13 cellular contexts compared by ENCODE assay signal in genomic region chr7:50393076-50393475, GRCh38. TPM values are rescaled to one million over a fixed set of nuclear protein-coding genes. Genes with fewer than 3 reads are reported as not detected.
A peak's percentile ranks its signal among the peaks of the same experiment; 100 is the strongest.
DNase-seq lines count a peak whose midpoint lies in the region; ATAC-seq and TF ChIP-seq lines count a peak whose summit lies in the region.
"Had no signal": no experiment of that assay in that cellular context is flagged by ENCODE, and none has a peak within 500 bp of the region (broad histone marks: within the 10 kb centered on the region; RNA-seq: fewer than 3 reads in every experiment).

No MANE protein-coding gene starts in this region.

- CTCF ChIA-PET in T-cell (lab: Charles Lee) (no interaction called here), Calu3 (lab: Charles Lee) (no interaction called here)

- no peak for TF ChIP-seq CTCF in Calu3 (IDR thresholded peaks at IDR 0.05; ENCODE audit: unreplicated experiment)

- intact Hi-C loops in Calu3 (cut with micrococcal nuclease; ENCODE audit: unreplicated experiment) = no loop called here

- DNase-seq in T-cell (peak in 1 of 34 experiments; percentile 27), erythroblast (lab: John Stamatoyannopoulos, UW) (peak; percentile 50 to 55), Calu3 (no peak), SHP77 (lab: John Stamatoyannopoulos, UW) (no peak)
- DNase-seq in activated CD8-positive, alpha-beta memory T cell treated with anti-CD3 and anti-CD28 coated beads, Interleukin-2, amount 50 U/mL, for 48 hours = peak; percentile 71
- DNase-seq: Caco-2, dorsolateral prefrontal cortex, gastrocnemius medialis, NCI-H2171 treated with DMSO at 0.1 percent for 48 hours, nephron progenitor cell, PC-9 had no signal

- ATAC-seq in T-cell (replicated peaks in 1 of 4) = peak in 3 of 4 experiments; percentile 39 to 46 (median 45)
- ATAC-seq in stimulated activated memory B cell treated with anti-CD40 and anti-IgM and Interleukin-4, amounts not matched to agents 10 μg/mL and 1 μg/mL and 100 μg/mL, for 72 hours = peak; percentile 37
- no peak for ATAC-seq in GM21825 (IDR thresholded peaks at IDR 0.05; ENCODE audit: unreplicated experiment)
- ATAC-seq: gastrocnemius medialis had no signal

- POLR2A ChIA-PET in T-cell (lab: Charles Lee) = no interaction called here

- H3K27me3 Mint-ChIP-seq in T-cell = no peaks in the 10 kb centered on the region
- no peaks in the 10 kb centered on the region for H3K27me3 Mint-ChIP-seq in stimulated activated memory B cell treated with anti-CD40 and anti-IgM and Interleukin-4, amounts not matched to agents 10 μg/mL and 1 μg/mL and 100 μg/mL, for 72 hours
- peaks cover 78% of the 10 kb centered on the region for H3K27me3 Mint-ChIP-seq in Calu3 (ENCODE audit: unreplicated experiment)

- H3K9me3 Mint-ChIP-seq in T-cell (no peaks in the 10 kb centered on the region), Calu3 (ENCODE audit: low read depth, unreplicated experiment) (no peaks in the 10 kb centered on the region)
- no peaks in the 10 kb centered on the region for H3K9me3 Mint-ChIP-seq in stimulated activated memory B cell treated with anti-CD40 and anti-IgM and Interleukin-4, amounts not matched to agents 10 μg/mL and 1 μg/mL and 100 μg/mL, for 72 hours
- H3K9me3 Mint-ChIP-seq: nephron progenitor cell had no signal

- H3K36me3 Mint-ChIP-seq in T-cell (peaks cover 89% of the 10 kb centered on the region), Calu3 (ENCODE audit: insufficient read depth, unreplicated experiment) (no peaks in the 10 kb centered on the region)
- peaks cover 74% of the 10 kb centered on the region for H3K36me3 Mint-ChIP-seq in stimulated activated memory B cell treated with anti-CD40 and anti-IgM and Interleukin-4, amounts not matched to agents 10 μg/mL and 1 μg/mL and 100 μg/mL, for 72 hours

- BruUV-seq in Calu3 (replicated peaks; lab: Mats Ljungman, UMichigan) = no TSS peak

- no peak for TF ChIP-seq POLR2A in erythroblast (IDR thresholded peaks at IDR 0.05; ENCODE audit: low read length)

- H3K27ac Mint-ChIP-seq in T-cell (peak overlapping the region; percentile 98 to 100), Calu3 (ENCODE audit: unreplicated experiment) (no peak overlapping the region)
- H3K27ac Mint-ChIP-seq in stimulated activated memory B cell treated with anti-CD40 and anti-IgM and Interleukin-4, amounts not matched to agents 10 μg/mL and 1 μg/mL and 100 μg/mL, for 72 hours = peak overlapping the region; percentile 96
- H3K27ac Mint-ChIP-seq: nephron progenitor cell had no signal

- H3K4me3 Mint-ChIP-seq in T-cell = peak overlapping the region; percentile 72 to 81 (median 76)
- peak overlapping the region; percentile 67 for H3K4me3 Mint-ChIP-seq in stimulated activated memory B cell treated with anti-CD40 and anti-IgM and Interleukin-4, amounts not matched to agents 10 μg/mL and 1 μg/mL and 100 μg/mL, for 72 hours
- H3K4me3 Mint-ChIP-seq in Calu3 (ENCODE audit: low read depth, unreplicated experiment) = no peak overlapping the region
- H3K4me3 Mint-ChIP-seq: nephron progenitor cell had no signal

- H3K4me1 Mint-ChIP-seq in T-cell = peaks cover 92 to 95% (median 95%) of the 10 kb centered on the region in 3 donors
- H3K4me1 Mint-ChIP-seq in stimulated activated memory B cell treated with anti-CD40 and anti-IgM and Interleukin-4, amounts not matched to agents 10 μg/mL and 1 μg/mL and 100 μg/mL, for 72 hours = peaks cover 90% of the 10 kb centered on the region
- no peaks in the 10 kb centered on the region for H3K4me1 Mint-ChIP-seq in Calu3 (ENCODE audit: low read depth, unreplicated experiment)

RNA-seq across cellular contexts. Expression of gene FIGNL1, which starts 57.1 kb away (rescaled TPM):
- total RNA-seq in T-cell = 10 to 100 TPM; 10.3 to 17.1 (median 14.5) TPM
- 36.3 and 42.5 TPM in 2 replicates for total RNA-seq in Calu3 (2022)

Comparison
In these comparisons a context has a peak if more than half of its experiments do, and no peak if none do; other contexts are left out.
1. DNase-seq: peak in activated CD8-positive, alpha-beta memory T cell treated with anti-CD3 and anti-CD28 coated beads, Interleukin-2, amount 50 U/mL, for 48 hours (single experiment) and erythroblast (2 of 2); none in Calu3 (single experiment) and SHP77 (0 of 2).